14 cellular contexts compared by ENCODE assay signal in the genomic region with DNA sequence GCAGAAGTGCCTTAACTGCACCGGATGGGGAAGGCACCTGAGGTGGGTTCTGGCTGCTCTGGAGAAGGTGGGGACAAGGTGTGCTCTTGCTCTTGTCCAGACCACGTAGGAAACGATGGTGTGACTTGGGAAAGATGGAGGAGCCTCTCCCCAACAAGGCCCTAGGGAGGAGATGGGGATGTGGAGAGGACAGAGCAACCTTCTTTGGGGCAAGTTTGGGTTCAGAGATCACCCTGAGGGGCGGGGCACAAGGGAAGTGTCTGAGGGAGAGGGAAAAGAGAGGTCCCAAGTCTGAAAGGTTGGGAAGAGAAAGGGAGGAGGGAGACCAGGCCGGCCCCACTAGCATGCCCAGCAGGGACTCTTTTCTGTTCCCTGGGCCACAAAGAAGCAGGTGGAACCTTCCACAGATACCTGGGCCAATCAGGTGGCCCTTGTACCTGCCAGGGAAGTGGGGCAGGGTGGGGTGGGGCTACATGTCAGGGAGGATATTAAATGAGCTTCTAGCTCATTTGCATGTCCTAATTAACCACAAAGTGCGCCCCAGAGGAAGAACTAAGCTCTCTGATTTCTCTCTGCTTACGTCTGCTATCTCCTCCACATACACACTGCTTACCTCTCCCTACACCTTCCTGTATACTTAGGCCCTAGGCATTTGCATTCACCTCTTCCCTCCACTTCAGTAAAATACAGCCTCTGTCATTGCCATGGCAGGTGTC. TPM values are rescaled to one million over a fixed set of nuclear protein-coding genes. Genes with fewer than 3 reads are reported as not detected.
A peak's percentile ranks its signal among the peaks of the same experiment; 100 is the strongest.
DNase-seq lines count a peak whose midpoint lies in the region; ATAC-seq and TF ChIP-seq lines count a peak whose summit lies in the region.
"Had no signal": no experiment of that assay in that cellular context is flagged by ENCODE, and none has a peak within 500 bp of the region (broad histone marks: within the 10 kb centered on the region; RNA-seq: fewer than 3 reads in every experiment).

No MANE protein-coding gene starts in this region.

- intact Hi-C loops in activated CD4-positive, alpha-beta T cell treated with anti-CD3 and anti-CD28 coated beads for 36 hours (cut with DNase I, micrococcal nuclease): no loop called here
- intact Hi-C loops in body of pancreas (cut with DNase I): no loop called here

- no peaks in the 10 kb centered on the region for H3K9me3 Mint-ChIP-seq in activated CD4-positive, alpha-beta T cell treated with anti-CD3 and anti-CD28 coated beads for 36 hours (ENCODE audit: low read depth)
- no peaks in the 10 kb centered on the region for H3K9me3 Mint-ChIP-seq in activated CD4-positive, alpha-beta T cell treated with anti-CD3 and anti-CD28 coated beads, Interleukin-2, amount 10 ng/mL, durations not matched to agents 7 days and 5 days
- no peaks in the 10 kb centered on the region for H3K9me3 Mint-ChIP-seq in central memory CD8-positive, alpha-beta T cell
- H3K9me3 Mint-ChIP-seq in naive thymus-derived CD8-positive, alpha-beta T cell: no peaks in the 10 kb centered on the region

- H3K27me3 ChIP-seq in body of pancreas: no peaks in the 10 kb centered on the region
- H3K27me3 ChIP-seq: suprapubic skin had no signal

- WGBS in body of pancreas, 2 donors: 59 to 63% methylated on average over 7 of the region's 7 CpGs

- CTCF ChIA-PET in activated CD4-positive, alpha-beta T cell treated with anti-CD3 and anti-CD28 coated beads for 36 hours (lab: Charles Lee): interaction anchor here (0.6 kb wide), 1 partner anchor 8 kb away, joined by 3 read pairs; no protein-coding TSS in a partner anchor
- CTCF ChIA-PET in activated CD4-positive, alpha-beta T cell treated with anti-CD3 and anti-CD28 coated beads, Interleukin-2, amount 10 ng/mL, durations not matched to agents 7 days and 5 days (lab: Charles Lee): no interaction called here

- H3K4me3 ChIP-seq in body of pancreas: no peak overlapping the region
- H3K4me3 ChIP-seq: suprapubic skin had no signal

- H3K36me3 Mint-ChIP-seq in activated CD4-positive, alpha-beta T cell treated with anti-CD3 and anti-CD28 coated beads for 36 hours (ENCODE audit: low read depth): no peaks in the 10 kb centered on the region
- peaks cover 2% of the 10 kb centered on the region for H3K36me3 Mint-ChIP-seq in activated CD4-positive, alpha-beta T cell treated with anti-CD3 and anti-CD28 coated beads, Interleukin-2, amount 10 ng/mL, durations not matched to agents 7 days and 5 days (ENCODE audit: low read depth)
- H3K36me3 Mint-ChIP-seq in central memory CD8-positive, alpha-beta T cell (ENCODE audit: insufficient read depth): peaks cover 2% of the 10 kb centered on the region
- H3K36me3 Mint-ChIP-seq in naive thymus-derived CD8-positive, alpha-beta T cell: no peaks in the 10 kb centered on the region

- no peak overlapping the region for H3K4me3 Mint-ChIP-seq in activated CD4-positive, alpha-beta T cell treated with anti-CD3 and anti-CD28 coated beads for 36 hours
- H3K4me3 Mint-ChIP-seq in activated CD4-positive, alpha-beta T cell treated with anti-CD3 and anti-CD28 coated beads, Interleukin-2, amount 10 ng/mL, durations not matched to agents 7 days and 5 days: no peak overlapping the region
- H3K4me3 Mint-ChIP-seq in central memory CD8-positive, alpha-beta T cell: no peak overlapping the region
- no peak overlapping the region for H3K4me3 Mint-ChIP-seq in naive thymus-derived CD8-positive, alpha-beta T cell

- no peaks in the 10 kb centered on the region for H3K4me1 ChIP-seq in body of pancreas
- H3K4me1 ChIP-seq: parathyroid adenoma had no signal

- no peaks in the 10 kb centered on the region for H3K27me3 Mint-ChIP-seq in activated CD4-positive, alpha-beta T cell treated with anti-CD3 and anti-CD28 coated beads for 36 hours
- H3K27me3 Mint-ChIP-seq in activated CD4-positive, alpha-beta T cell treated with anti-CD3 and anti-CD28 coated beads, Interleukin-2, amount 10 ng/mL, durations not matched to agents 7 days and 5 days: no peaks in the 10 kb centered on the region
- no peaks in the 10 kb centered on the region for H3K27me3 Mint-ChIP-seq in central memory CD8-positive, alpha-beta T cell
- no peaks in the 10 kb centered on the region for H3K27me3 Mint-ChIP-seq in naive thymus-derived CD8-positive, alpha-beta T cell

- no peak for TF ChIP-seq CTCF in body of pancreas (IDR thresholded peaks at IDR 0.05)

- no peaks in the 10 kb centered on the region for H3K9me3 ChIP-seq in body of pancreas
- H3K9me3 ChIP-seq: suprapubic skin had no signal

- peak overlapping the region; percentile 4 for H3K27ac Mint-ChIP-seq in activated CD4-positive, alpha-beta T cell treated with anti-CD3 and anti-CD28 coated beads for 36 hours
- H3K27ac Mint-ChIP-seq in activated CD4-positive, alpha-beta T cell treated with anti-CD3 and anti-CD28 coated beads, Interleukin-2, amount 10 ng/mL, durations not matched to agents 7 days and 5 days: no peak overlapping the region
- peak overlapping the region; percentile 68 for H3K27ac Mint-ChIP-seq in central memory CD8-positive, alpha-beta T cell (ENCODE audit: low read depth)
- peak overlapping the region in 8 of 10 donors; percentile 5 to 79 (median 60) for H3K27ac Mint-ChIP-seq in naive thymus-derived CD8-positive, alpha-beta T cell

- POLR2A ChIA-PET in activated CD4-positive, alpha-beta T cell treated with anti-CD3 and anti-CD28 coated beads for 36 hours (lab: Charles Lee): no interaction called here
- POLR2A ChIA-PET in activated CD4-positive, alpha-beta T cell treated with anti-CD3 and anti-CD28 coated beads, Interleukin-2, amount 10 ng/mL, durations not matched to agents 7 days and 5 days (lab: Charles Lee): no interaction called here
- POLR2A ChIA-PET in naive thymus-derived CD8-positive, alpha-beta T cell (lab: Charles Lee): no interaction called here

- DNase-seq in activated CD4-positive, alpha-beta T cell treated with anti-CD3 and anti-CD28 coated beads for 36 hours: no peak
- DNase-seq in activated CD4-positive, alpha-beta T cell treated with anti-CD3 and anti-CD28 coated beads, Interleukin-2, amount 10 ng/mL, durations not matched to agents 7 days and 5 days: no peak
- peak; percentile 65 to 69 for DNase-seq in NCI-H526 (lab: John Stamatoyannopoulos, UW)
- DNase-seq in central memory CD8-positive, alpha-beta T cell (ENCODE audit: low spot score in 2 of 2): no peak
- peak in 2 of 10 donors; percentile 21 to 23 for DNase-seq in naive thymus-derived CD8-positive, alpha-beta T cell
- DNase-seq in NCI-H2081 treated with DMSO at 0.1 percent for 48 hours (lab: John Stamatoyannopoulos, UW): no peak
- no peak for DNase-seq in body of pancreas
- DNase-seq: caudate nucleus, GOT3, NCI-H1092, SIG-M5 had no signal

- no peak for ATAC-seq in activated CD4-positive, alpha-beta T cell treated with anti-CD3 and anti-CD28 coated beads for 36 hours
- peak; percentile 92 for ATAC-seq in central memory CD8-positive, alpha-beta T cell (replicated peaks; ENCODE audit: extremely low read depth, poor library complexity, severe bottlenecking)
- peak; percentile 45 to 95 for ATAC-seq in naive thymus-derived CD8-positive, alpha-beta T cell
- no peak for ATAC-seq in body of pancreas
- no peak for ATAC-seq in HG02588 (IDR thresholded peaks at IDR 0.05; ENCODE audit: unreplicated experiment)

- TF ChIP-seq POLR2A in body of pancreas (IDR thresholded peaks at IDR 0.05): no peak

- peaks cover 12% of the 10 kb centered on the region for H3K4me1 Mint-ChIP-seq in activated CD4-positive, alpha-beta T cell treated with anti-CD3 and anti-CD28 coated beads for 36 hours
- H3K4me1 Mint-ChIP-seq in activated CD4-positive, alpha-beta T cell treated with anti-CD3 and anti-CD28 coated beads, Interleukin-2, amount 10 ng/mL, durations not matched to agents 7 days and 5 days: peaks cover 8% of the 10 kb centered on the region
- H3K4me1 Mint-ChIP-seq in central memory CD8-positive, alpha-beta T cell: peaks cover 20% of the 10 kb centered on the region
- H3K4me1 Mint-ChIP-seq in naive thymus-derived CD8-positive, alpha-beta T cell: peaks cover 15 to 27% (median 20%) of the 10 kb centered on the region in 4 donors

- no peaks in the 10 kb centered on the region for H3K36me3 ChIP-seq in body of pancreas (replicated peaks in 1 of 2; ENCODE audit: insufficient read depth in 1 of 2, low read depth in 2 of 2)

- H3K27ac ChIP-seq in body of pancreas: no peak overlapping the region
- H3K27ac ChIP-seq: parathyroid adenoma, suprapubic skin had no signal

RNA-seq across cellular contexts. Expression of gene INKA2, which starts 15.9 kb away (rescaled TPM):
- under 1 TPM; 0.25 to 0.49 TPM for total RNA-seq in activated CD4-positive, alpha-beta T cell treated with anti-CD3 and anti-CD28 coated beads for 36 hours
- total RNA-seq in activated CD4-positive, alpha-beta T cell treated with anti-CD3 and anti-CD28 coated beads, Interleukin-2, amount 10 ng/mL, durations not matched to agents 7 days and 5 days: 1 to 10 TPM; 2.4 to 4.2 TPM
- under 1 TPM; 0.70 to 0.77 TPM for total RNA-seq in naive thymus-derived CD8-positive, alpha-beta T cell
- polyA plus RNA-seq in naive thymus-derived CD8-positive, alpha-beta T cell: not detected
- 1 to 10 TPM in 1 of 2 donors, not detected in 1; 1.0 TPM for total RNA-seq in body of pancreas

RNA-seq across cellular contexts. Expression of gene DDX20, which starts 32.5 kb away (rescaled TPM):
- 10 to 100 TPM; 13.5 to 13.6 TPM for total RNA-seq in activated CD4-positive, alpha-beta T cell treated with anti-CD3 and anti-CD28 coated beads for 36 hours
- total RNA-seq in activated CD4-positive, alpha-beta T cell treated with anti-CD3 and anti-CD28 coated beads, Interleukin-2, amount 10 ng/mL, durations not matched to agents 7 days and 5 days: 10 to 100 TPM; 14.4 to 18.9 TPM
- total RNA-seq in naive thymus-derived CD8-positive, alpha-beta T cell: 10 to 100 TPM; 18.9 to 24.2 TPM
- 10 to 100 TPM in 2 of 3 donors, 1 to 10 TPM in 1; 8.0 to 12.7 (median 10.0) TPM for polyA plus RNA-seq in naive thymus-derived CD8-positive, alpha-beta T cell
- total RNA-seq in body of pancreas: 10 to 100 TPM in 1 of 2 donors, 1 to 10 TPM in 1; 5.7 to 34.3 TPM

Comparison
In these comparisons a context has a peak if more than half of its experiments do, and no peak if none do; other contexts are left out.
1. ATAC-seq: peak in central memory CD8-positive, alpha-beta T cell (single experiment) and naive thymus-derived CD8-positive, alpha-beta T cell (2 of 2); none in activated CD4-positive, alpha-beta T cell treated with anti-CD3 and anti-CD28 coated beads for 36 hours (single experiment), body of pancreas (single experiment) and HG02588 (single experiment).
2. DNase-seq: peak in NCI-H526 (2 of 2); none in activated CD4-positive, alpha-beta T cell treated with anti-CD3 and anti-CD28 coated beads for 36 hours (single experiment), activated CD4-positive, alpha-beta T cell treated with anti-CD3 and anti-CD28 coated beads, Interleukin-2, amount 10 ng/mL, durations not matched to agents 7 days and 5 days (single experiment), central memory CD8-positive, alpha-beta T cell (0 of 2), NCI-H2081 treated with DMSO at 0.1 percent for 48 hours (single experiment) and body of pancreas (0 of 4).